8 cellular contexts compared by ENCODE assay signal in the genomic region with DNA sequence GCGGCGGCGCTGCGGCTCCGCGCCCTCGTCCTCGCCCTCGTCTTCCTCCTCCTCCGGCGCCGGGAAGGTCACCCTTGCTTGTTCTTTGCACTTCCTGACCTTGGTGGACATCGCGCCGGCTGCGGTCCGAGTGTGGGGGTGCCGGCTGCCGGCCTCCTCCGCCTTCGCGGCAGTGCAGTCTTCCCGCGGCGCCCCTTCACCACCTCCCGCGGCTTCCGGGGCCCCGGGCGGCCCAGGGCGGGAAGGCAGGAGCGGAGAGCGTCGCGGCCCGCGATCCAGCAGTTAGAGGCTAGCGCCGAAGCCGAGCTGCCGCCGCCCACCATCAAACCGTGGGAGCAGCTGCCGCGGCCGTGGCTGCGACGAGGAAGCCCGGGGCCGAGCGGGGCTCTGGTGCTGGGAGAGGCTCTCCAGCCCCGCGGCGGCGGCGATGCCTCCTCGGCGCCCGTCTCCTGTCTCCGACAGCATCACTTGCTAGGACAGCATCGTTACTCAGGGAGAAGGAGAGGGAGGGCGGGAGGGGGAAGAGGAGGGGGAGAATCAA. TPM values are rescaled to one million over a fixed set of nuclear protein-coding genes. Genes with fewer than 3 reads are reported as not detected.
DNase-seq lines count a peak whose midpoint lies in the region; ATAC-seq, FAIRE-seq and TF ChIP-seq lines count a peak whose summit lies in the region.

Gene TRPC3 (minus strand): TSS at position 491 of the 541 bp plus-strand sequence. CDS start 380 bp downstream, at position 111.

- no peak within 1 kb of the TSS for H3K27ac Mint-ChIP-seq in T-helper 1 cell treated with Interleukin-12 subunit alpha and Interleukin-12 subunit beta and Interleukin-4 antibody, amounts not matched to agents 30 μg/mL and 1 μg/mL, for 36 hours

- H3K9me3 Mint-ChIP-seq in T-helper 1 cell treated with Interleukin-12 subunit alpha and Interleukin-12 subunit beta and Interleukin-4 antibody, amounts not matched to agents 30 μg/mL and 1 μg/mL, for 36 hours: no peaks in the 10 kb centered on the region

- no peak for TF ChIP-seq POLR2A in breast epithelium (IDR thresholded peaks at IDR 0.05)

- H3K4me3 Mint-ChIP-seq in T-helper 1 cell treated with Interleukin-12 subunit alpha and Interleukin-12 subunit beta and Interleukin-4 antibody, amounts not matched to agents 30 μg/mL and 1 μg/mL, for 36 hours: peak within 1 kb of the TSS; percentile 79

- no peaks in the 10 kb centered on the region for H3K36me3 ChIP-seq in breast epithelium

- no peaks in the 10 kb centered on the region for H3K9me3 ChIP-seq in breast epithelium

- H3K27me3 Mint-ChIP-seq in T-helper 1 cell treated with Interleukin-12 subunit alpha and Interleukin-12 subunit beta and Interleukin-4 antibody, amounts not matched to agents 30 μg/mL and 1 μg/mL, for 36 hours (ENCODE audit: low read depth): peaks cover 49% of the 10 kb centered on the region

- H3K4me1 Mint-ChIP-seq in T-helper 1 cell treated with Interleukin-12 subunit alpha and Interleukin-12 subunit beta and Interleukin-4 antibody, amounts not matched to agents 30 μg/mL and 1 μg/mL, for 36 hours (ENCODE audit: low read depth): peaks cover 14% of the 10 kb centered on the region

- TF ChIP-seq CTCF in breast epithelium (IDR thresholded peaks at IDR 0.05): no peak

- intact Hi-C loops in breast epithelium (cut with DNase I; ENCODE audit: low total_unique reads): no loop called here

- peak within 1 kb of the TSS; percentile 59 to 91 (median 63) for H3K4me3 ChIP-seq in breast epithelium

- peaks cover 0 to 11% of the 10 kb centered on the region in 2 donors for H3K27me3 ChIP-seq in breast epithelium

- FAIRE-seq in RCC 7860 (lab: Jason Lieb, UNC): no peak

- ATAC-seq in GM18867 (IDR thresholded peaks at IDR 0.05; ENCODE audit: unreplicated experiment): peak; percentile 33
- ATAC-seq in HG02938 (IDR thresholded peaks at IDR 0.05; ENCODE audit: unreplicated experiment): peak; percentile 26

- no peak for DNase-seq in breast epithelium (ENCODE audit: low spot score in 2 of 2)
- peak; percentile 60 for DNase-seq in islet precursor cell
- DNase-seq in stimulated activated CD4-positive, alpha-beta T cell treated with anti-CD3 and anti-CD28 coated beads, Interleukin-1b, Interleukin-23, amount 100 ng/mL, for 4 hours (ENCODE audit: low read depth in 2 of 2): peak; percentile 20 to 30
- DNase-seq in NCI-H2196 (lab: John Stamatoyannopoulos, UW; ENCODE audit: unreplicated experiment): no peak
- DNase-seq in RCC 7860 (ENCODE audit: low spot score): no peak

- no peaks in the 10 kb centered on the region for H3K36me3 Mint-ChIP-seq in T-helper 1 cell treated with Interleukin-12 subunit alpha and Interleukin-12 subunit beta and Interleukin-4 antibody, amounts not matched to agents 30 μg/mL and 1 μg/mL, for 36 hours (ENCODE audit: low read depth)

- peak within 1 kb of the TSS in 1 of 2 donors; percentile 22 for H3K27ac ChIP-seq in breast epithelium

- H3K4me1 ChIP-seq in breast epithelium: no peaks in the 10 kb centered on the region

RNA-seq across cellular contexts. Expression of gene TRPC3, which starts in this region (rescaled TPM):
- under 1 TPM; 0.64 to 0.98 (median 0.88) TPM for total RNA-seq in breast epithelium

Comparison
In these comparisons a context has a peak if more than half of its experiments do, and no peak if none do; other contexts are left out.
1. DNase-seq: peak in islet precursor cell (single experiment) and stimulated activated CD4-positive, alpha-beta T cell treated with anti-CD3 and anti-CD28 coated beads, Interleukin-1b, Interleukin-23, amount 100 ng/mL, for 4 hours (2 of 2); none in breast epithelium (0 of 2), NCI-H2196 (single experiment) and RCC 7860 (single experiment).